Comparison of ENCODE assay signal across 11 cellular contexts in genomic region chr21:34642211-34643075, GRCh38. TPM values are rescaled to one million over a fixed set of nuclear protein-coding genes. Genes with fewer than 3 reads are reported as not detected.
DNase-seq lines count a peak whose midpoint lies in the region; ATAC-seq and TF ChIP-seq lines count a peak whose summit lies in the region.
"Had no signal": no experiment of that assay in that cellular context is flagged by ENCODE, and none has a peak within 500 bp of the region (broad histone marks: within the 10 kb centered on the region; RNA-seq: fewer than 3 reads in every experiment).

No MANE protein-coding gene starts in this region.

- peak; percentile 76 for DNase-seq in COLO668 (lab: John Stamatoyannopoulos, UW; ENCODE audit: unreplicated experiment)
- no peak for DNase-seq in activated B cell treated with CpG ODN at 0.5 μM for 24 hours
- DNase-seq in T-helper 1 cell = no peak
- DNase-seq in CD1c-positive myeloid dendritic cell (ENCODE audit: extremely low spot score) = no peak
- no peak for DNase-seq in anterior cingulate cortex (lab: John Stamatoyannopoulos, UW)
- no peak for DNase-seq in cortex of kidney (lab: John Stamatoyannopoulos, UW)
- DNase-seq: KBM-7 had no signal

- no peak overlapping the region for H3K27ac Mint-ChIP-seq in activated B cell treated with CpG ODN at 0.5 μM for 24 hours
- H3K27ac Mint-ChIP-seq: T-helper 1 cell treated with Interleukin-12 subunit alpha and Interleukin-12 subunit beta and Interleukin-4 antibody, amounts not matched to agents 30 μg/mL and 1 μg/mL, for 36 hours had no signal

- no peak for TF ChIP-seq CTCF in activated B cell treated with CpG ODN at 0.5 μM for 24 hours (IDR thresholded peaks at IDR 0.05)

- H3K9me3 Mint-ChIP-seq in activated B cell treated with CpG ODN at 0.5 μM for 24 hours = no peaks in the 10 kb centered on the region
- H3K9me3 Mint-ChIP-seq: central memory CD8-positive, alpha-beta T cell had no signal

- peaks cover 3% of the 10 kb centered on the region for H3K27me3 Mint-ChIP-seq in activated B cell treated with CpG ODN at 0.5 μM for 24 hours

- CTCF ChIA-PET in activated B cell treated with CpG ODN at 0.5 μM for 24 hours (lab: Charles Lee) = no interaction called here

- H3K4me1 Mint-ChIP-seq in activated B cell treated with CpG ODN at 0.5 μM for 24 hours = peaks cover 24% of the 10 kb centered on the region

- no peaks in the 10 kb centered on the region for H3K36me3 Mint-ChIP-seq in activated B cell treated with CpG ODN at 0.5 μM for 24 hours (ENCODE audit: low read depth)

- ATAC-seq in GM19395 (IDR thresholded peaks at IDR 0.05; ENCODE audit: unreplicated experiment) (peak; percentile 48), HG03097 (IDR thresholded peaks at IDR 0.05; ENCODE audit: low FRiP score, unreplicated experiment) (peak; percentile 39), activated B cell treated with CpG ODN at 0.5 μM for 24 hours (ENCODE audit: low read depth) (peak; percentile 64)

- intact Hi-C loops in activated B cell treated with CpG ODN at 0.5 μM for 24 hours (cut with micrococcal nuclease) = no loop called here

- H3K4me3 Mint-ChIP-seq in activated B cell treated with CpG ODN at 0.5 μM for 24 hours = no peak overlapping the region
- H3K4me3 Mint-ChIP-seq: central memory CD8-positive, alpha-beta T cell; T-helper 1 cell treated with Interleukin-12 subunit alpha and Interleukin-12 subunit beta and Interleukin-4 antibody, amounts not matched to agents 30 μg/mL and 1 μg/mL, for 36 hours had no signal

- POLR2A ChIA-PET in activated B cell treated with CpG ODN at 0.5 μM for 24 hours (lab: Charles Lee) = no interaction called here

RNA-seq across cellular contexts. Expression of gene CLIC6, which starts 26.4 kb away (rescaled TPM):
- not detected in 2 replicates for total RNA-seq in activated B cell treated with CpG ODN at 0.5 μM for 24 hours

RNA-seq across cellular contexts. Expression of gene RCAN1, which starts 27.5 kb away (rescaled TPM):
- total RNA-seq in activated B cell treated with CpG ODN at 0.5 μM for 24 hours = 5.8 and 6.3 TPM in 2 replicates
